ENCODE assay signal across 25 cellular contexts in the genomic region with DNA sequence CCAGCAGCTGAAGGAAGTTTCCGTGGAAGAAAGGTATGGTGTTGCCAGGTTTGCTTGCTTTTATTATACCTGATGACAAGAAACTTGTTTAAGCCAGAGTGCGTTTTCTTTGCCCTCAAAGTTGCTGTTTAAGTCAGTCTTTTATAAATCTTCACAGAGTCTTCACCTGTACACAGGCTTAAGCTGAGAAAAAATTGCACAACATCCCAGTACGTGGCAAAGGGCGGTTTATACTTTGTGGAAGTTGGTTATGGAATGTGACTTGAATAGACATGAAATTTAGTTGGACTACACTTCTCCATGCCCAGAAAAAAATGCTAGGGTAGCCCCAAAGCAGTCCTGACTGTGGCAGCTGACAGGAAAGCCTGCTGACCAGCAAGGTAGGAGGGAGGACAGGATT.
"Had no signal": no experiment of that assay in that cellular context is flagged by ENCODE, and none has a peak within 500 bp of the region (broad histone marks: within the 10 kb centered on the region; RNA-seq: fewer than 3 reads in every experiment).

No MANE protein-coding gene starts in this region.

- H3K4me1 Mint-ChIP-seq: endodermal cell; naive thymus-derived CD4-positive, alpha-beta T cell; stimulated activated memory B cell treated with anti-CD40 and anti-IgM and Interleukin-4, amounts not matched to agents 10 μg/mL and 1 μg/mL and 100 μg/mL, for 72 hours had no signal

- H3K9me3 Mint-ChIP-seq: endodermal cell; stimulated activated memory B cell treated with anti-CD40 and anti-IgM and Interleukin-4, amounts not matched to agents 10 μg/mL and 1 μg/mL and 100 μg/mL, for 72 hours had no signal

- H3K4me3 ChIP-seq: dorsolateral prefrontal cortex, left lung, ovary, psoas muscle, skin epidermis, spleen, thoracic aorta, tibial nerve, upper lobe of left lung had no signal

- H3K4me3 Mint-ChIP-seq: endodermal cell; naive thymus-derived CD4-positive, alpha-beta T cell; stimulated activated memory B cell treated with anti-CD40 and anti-IgM and Interleukin-4, amounts not matched to agents 10 μg/mL and 1 μg/mL and 100 μg/mL, for 72 hours had no signal

- ATAC-seq: left cardiac atrium; left lung; naive thymus-derived CD4-positive, alpha-beta T cell; psoas muscle; right cardiac atrium; stimulated activated memory B cell treated with anti-CD40 and anti-IgM and Interleukin-4, amounts not matched to agents 10 μg/mL and 1 μg/mL and 100 μg/mL, for 72 hours; stimulated activated naive CD8-positive, alpha-beta T cell treated with anti-CD3 and anti-CD28 coated beads, Interleukin-15, Interleukin-2, amounts not matched to agents 100 U/mL and 50 U/mL, for 24 hours had no signal

- H3K9me3 ChIP-seq: left lung, ovary, psoas muscle, thoracic aorta, tibial nerve, upper lobe of left lung had no signal

- H3K27me3 Mint-ChIP-seq: stimulated activated memory B cell treated with anti-CD40 and anti-IgM and Interleukin-4, amounts not matched to agents 10 μg/mL and 1 μg/mL and 100 μg/mL, for 72 hours had no signal

- H3K27ac ChIP-seq: dorsolateral prefrontal cortex, left lung, ovary, skin epidermis, spleen, thoracic aorta, tibial nerve, upper lobe of left lung had no signal

- DNase-seq: central memory CD4-positive, alpha-beta T cell; dorsolateral prefrontal cortex; effector CD8-positive, alpha-beta T cell; endodermal cell; erythroblast; head of caudate nucleus; left cardiac atrium; left lung; mesendoderm; midbrain; naive thymus-derived CD4-positive, alpha-beta T cell; occipital lobe; ovary; posterior cingulate gyrus; psoas muscle; right cardiac atrium; spleen; stimulated activated CD4-positive, alpha-beta T cell treated with anti-CD3 and anti-CD28 coated beads, Interleukin-4, amount 100 ng/mL, for 4 hours; stimulated activated naive CD8-positive, alpha-beta T cell treated with anti-CD3 and anti-CD28 coated beads, Interleukin-15, Interleukin-2, amounts not matched to agents 100 U/mL and 50 U/mL, for 24 hours; substantia nigra had no signal

- H3K27me3 ChIP-seq: dorsolateral prefrontal cortex, left lung, ovary, spleen, tibial nerve, upper lobe of left lung had no signal

- H3K27ac Mint-ChIP-seq: endodermal cell; naive thymus-derived CD4-positive, alpha-beta T cell; stimulated activated memory B cell treated with anti-CD40 and anti-IgM and Interleukin-4, amounts not matched to agents 10 μg/mL and 1 μg/mL and 100 μg/mL, for 72 hours had no signal

- H3K36me3 ChIP-seq: left lung, ovary, spleen, thoracic aorta, tibial nerve, upper lobe of left lung had no signal

- H3K4me1 ChIP-seq: left lung, spleen, tibial nerve, upper lobe of left lung had no signal
